Comparison of ENCODE assay signal across 14 cellular contexts in the genomic region with DNA sequence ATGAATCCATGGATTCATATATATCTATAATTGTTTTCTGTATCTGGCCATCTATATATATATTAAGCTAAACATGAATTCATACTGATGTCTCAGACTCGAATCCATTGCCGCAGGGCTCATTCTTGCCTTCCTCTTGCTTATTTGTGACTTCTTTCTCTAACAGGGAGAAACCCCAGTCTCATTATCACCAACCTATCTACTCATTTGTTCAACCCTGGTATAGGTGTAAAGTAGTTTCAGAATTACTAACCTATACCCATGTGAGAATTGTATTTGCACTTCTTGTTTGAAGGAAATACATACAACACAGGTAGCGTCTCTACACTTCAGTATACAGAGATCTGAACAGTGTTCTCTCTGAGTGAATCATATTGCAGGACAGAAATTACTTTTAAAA.
A peak's percentile ranks its signal among the peaks of the same experiment; 100 is the strongest.
DNase-seq lines count a peak whose midpoint lies in the region; ATAC-seq, FAIRE-seq and TF ChIP-seq lines count a peak whose summit lies in the region.
"Had no signal": no experiment of that assay in that cellular context is flagged by ENCODE, and none has a peak within 500 bp of the region (broad histone marks: within the 10 kb centered on the region; RNA-seq: fewer than 3 reads in every experiment).

No MANE protein-coding gene starts in this region.

- ATAC-seq in GM18868 (IDR thresholded peaks at IDR 0.05; ENCODE audit: unreplicated experiment), result peak; percentile 96
- peak; percentile 95 for ATAC-seq in HG02610 (IDR thresholded peaks at IDR 0.05; ENCODE audit: unreplicated experiment)
- ATAC-seq in HG03571 (IDR thresholded peaks at IDR 0.05; ENCODE audit: unreplicated experiment), result peak; percentile 78

- FAIRE-seq in GM12891 (lab: Jason Lieb, UNC) (peak; percentile 56), D721Med (lab: Jason Lieb, UNC) (no peak)

- no peak for TF ChIP-seq POLR2A in GM12891 (IDR thresholded peaks at IDR 0.05; ENCODE audit: low read depth, low read length)

- TF ChIP-seq CTCF in D721Med (IDR thresholded peaks at IDR 0.05; ENCODE audit: insufficient read depth, missing control alignments), result no peak

- no peak for DNase-seq in GM12891 (ENCODE audit: insufficient read length, low spot score)
- DNase-seq in DMS79 (lab: John Stamatoyannopoulos, UW), result no peak
- DNase-seq in T-helper 9 cell, result no peak
- no peak for DNase-seq in D721Med (ENCODE audit: insufficient read length, low spot score)
- DNase-seq in stimulated activated naive CD4-positive, alpha-beta T cell treated with Interleukin-2 at 50 U/mL for 16 hours (lab: John Stamatoyannopoulos, UW), result no peak
- DNase-seq: activated CD4-positive, alpha-beta T cell treated with anti-CD3 and anti-CD28 coated beads for 4 hours; aorta; GM23248; NCI-H1092 treated with DMSO at 0.1 percent for 48 hours; NCI-H748 treated with DMSO at 0.1 percent for 48 hours; SHP77 treated with DMSO at 0.1 percent for 48 hours had no signal

TF ChIP-seq in GM12891, 5 proteins besides CTCF, POLR2A, EP300 and RAD21:
- no peak for TF ChIP-seq TAF1 (IDR thresholded peaks at IDR 0.05; ENCODE audit: low read depth, low read length)
- no peak for TF ChIP-seq PAX5 (IDR thresholded peaks at IDR 0.05; ENCODE audit: insufficient read depth, low read length, severe bottlenecking)
- no peak for TF ChIP-seq POLR2AphosphoS5 (IDR thresholded peaks at IDR 0.05; ENCODE audit: low read depth, low read length)
- no peak for TF ChIP-seq SPI1 (IDR thresholded peaks at IDR 0.05; ENCODE audit: low read depth, low read length)
- TF ChIP-seq POU2F2 (IDR thresholded peaks at IDR 0.05; ENCODE audit: low read depth, low read length), result no peak
